Comparison of ENCODE assay signal across 2 cellular contexts in genomic region chr2:48442610-48443360, GRCh38.
TF ChIP-seq lines count a peak whose summit lies in the region.

No MANE protein-coding gene starts in this region.

TF ChIP-seq in GM12878, 131 proteins besides CTCF, POLR2A, EP300 and RAD21:
- TF ChIP-seq NRF1 (conservative IDR thresholded peaks at IDR 0.05; ENCODE audit: low read depth, low read length) (no peak), SMC3 (IDR thresholded peaks at IDR 0.05; ENCODE audit: borderline replicate concordance, low read length) (no peak), RAD51 (IDR thresholded peaks at IDR 0.05) (no peak), ZNF384 (IDR thresholded peaks at IDR 0.05; ENCODE audit: borderline replicate concordance, low read depth, low read length) (no peak), PAX8 (IDR thresholded peaks at IDR 0.05) (no peak), ZNF24 (IDR thresholded peaks at IDR 0.05) (no peak)

TF ChIP-seq in neural cell, 6 proteins besides CTCF, POLR2A, EP300 and RAD21:
- TF ChIP-seq POLR2AphosphoS5 (IDR thresholded peaks at IDR 0.05) (no peak), TAF1 (IDR thresholded peaks at IDR 0.05; ENCODE audit: low read depth) (no peak), EZH2 (IDR thresholded peaks at IDR 0.05; ENCODE audit: borderline replicate concordance, insufficient read depth, low read length, poor library complexity, severe bottlenecking) (no peak), SMC3 (conservative IDR thresholded peaks at IDR 0.05; ENCODE audit: poor library complexity) (no peak), MXI1 (conservative IDR thresholded peaks at IDR 0.05; ENCODE audit: poor library complexity, severe bottlenecking) (no peak)
- TF ChIP-seq, protein P1, sequence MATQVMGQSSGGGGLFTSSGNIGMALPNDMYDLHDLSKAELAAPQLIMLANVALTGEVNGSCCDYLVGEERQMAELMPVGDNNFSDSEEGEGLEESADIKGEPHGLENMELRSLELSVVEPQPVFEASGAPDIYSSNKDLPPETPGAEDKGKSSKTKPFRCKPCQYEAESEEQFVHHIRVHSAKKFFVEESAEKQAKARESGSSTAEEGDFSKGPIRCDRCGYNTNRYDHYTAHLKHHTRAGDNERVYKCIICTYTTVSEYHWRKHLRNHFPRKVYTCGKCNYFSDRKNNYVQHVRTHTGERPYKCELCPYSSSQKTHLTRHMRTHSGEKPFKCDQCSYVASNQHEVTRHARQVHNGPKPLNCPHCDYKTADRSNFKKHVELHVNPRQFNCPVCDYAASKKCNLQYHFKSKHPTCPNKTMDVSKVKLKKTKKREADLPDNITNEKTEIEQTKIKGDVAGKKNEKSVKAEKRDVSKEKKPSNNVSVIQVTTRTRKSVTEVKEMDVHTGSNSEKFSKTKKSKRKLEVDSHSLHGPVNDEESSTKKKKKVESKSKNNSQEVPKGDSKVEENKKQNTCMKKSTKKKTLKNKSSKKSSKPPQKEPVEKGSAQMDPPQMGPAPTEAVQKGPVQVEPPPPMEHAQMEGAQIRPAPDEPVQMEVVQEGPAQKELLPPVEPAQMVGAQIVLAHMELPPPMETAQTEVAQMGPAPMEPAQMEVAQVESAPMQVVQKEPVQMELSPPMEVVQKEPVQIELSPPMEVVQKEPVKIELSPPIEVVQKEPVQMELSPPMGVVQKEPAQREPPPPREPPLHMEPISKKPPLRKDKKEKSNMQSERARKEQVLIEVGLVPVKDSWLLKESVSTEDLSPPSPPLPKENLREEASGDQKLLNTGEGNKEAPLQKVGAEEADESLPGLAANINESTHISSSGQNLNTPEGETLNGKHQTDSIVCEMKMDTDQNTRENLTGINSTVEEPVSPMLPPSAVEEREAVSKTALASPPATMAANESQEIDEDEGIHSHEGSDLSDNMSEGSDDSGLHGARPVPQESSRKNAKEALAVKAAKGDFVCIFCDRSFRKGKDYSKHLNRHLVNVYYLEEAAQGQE (IDR thresholded peaks at IDR 0.05; ENCODE audit: borderline replicate concordance), result no peak
